In genomic region chr11:36146437-36146836, GRCh38 we compare ENCODE assay signal across 1 cellular context.
TF ChIP-seq lines count a peak whose summit lies in the region.

No MANE protein-coding gene starts in this region.

TF ChIP-seq in IMR-90, 13 proteins besides CTCF, POLR2A, EP300 and RAD21:
- TF ChIP-seq CEBPB (IDR thresholded peaks at IDR 0.05; ENCODE audit: low read depth, low read length) (no peak), RFX5 (IDR thresholded peaks at IDR 0.05; ENCODE audit: low read depth, low read length) (no peak), MXI1 (IDR thresholded peaks at IDR 0.05; ENCODE audit: borderline replicate concordance, low read depth, low read length) (no peak), MAZ (IDR thresholded peaks at IDR 0.05; ENCODE audit: borderline replicate concordance, low read depth, low read length) (no peak), SMC3 (IDR thresholded peaks at IDR 0.05; ENCODE audit: low read depth, low read length) (no peak), CHD1 (IDR thresholded peaks at IDR 0.05; ENCODE audit: low read depth, low read length) (no peak)
- TF ChIP-seq, protein P1, sequence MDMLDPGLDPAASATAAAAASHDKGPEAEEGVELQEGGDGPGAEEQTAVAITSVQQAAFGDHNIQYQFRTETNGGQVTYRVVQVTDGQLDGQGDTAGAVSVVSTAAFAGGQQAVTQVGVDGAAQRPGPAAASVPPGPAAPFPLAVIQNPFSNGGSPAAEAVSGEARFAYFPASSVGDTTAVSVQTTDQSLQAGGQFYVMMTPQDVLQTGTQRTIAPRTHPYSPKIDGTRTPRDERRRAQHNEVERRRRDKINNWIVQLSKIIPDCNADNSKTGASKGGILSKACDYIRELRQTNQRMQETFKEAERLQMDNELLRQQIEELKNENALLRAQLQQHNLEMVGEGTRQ (IDR thresholded peaks at IDR 0.05; ENCODE audit: low read depth, low read length), result no peak
